Comparison of ENCODE assay signal across 8 cellular contexts in genomic region chr11:126284829-126285228, GRCh38. TPM values are rescaled to one million over a fixed set of nuclear protein-coding genes. Genes with fewer than 3 reads are reported as not detected.
DNase-seq lines count a peak whose midpoint lies in the region; ATAC-seq and TF ChIP-seq lines count a peak whose summit lies in the region.

No MANE protein-coding gene starts in this region.

- peak; percentile 78 to 94 (median 81) for DNase-seq in CD4-positive, alpha-beta memory T cell
- DNase-seq in HPDE6-E6E7 (ENCODE audit: extremely low spot score) (peak; percentile 63), SHP77 treated with DMSO at 0.1 percent for 48 hours (lab: John Stamatoyannopoulos, UW) (peak; percentile 26), kidney epithelial cell (ENCODE audit: low read depth) (peak; percentile 84), vagina (ENCODE audit: extremely low spot score in 2 of 2) (no peak)
- peak; percentile 88 for DNase-seq in activated naive CD4-positive, alpha-beta T cell treated with Interleukin-2 at 50 U/mL for 16 hours
- peak; percentile 71 to 76 for DNase-seq in stimulated activated CD8-positive, alpha-beta memory T cell treated with anti-CD3 and anti-CD28 coated beads, Interleukin-4, amount 100 ng/mL, for 4 hours (ENCODE audit: low read depth in 2 of 2, low spot score in 1 of 2)

- no peak overlapping the region for H3K27ac ChIP-seq in CD4-positive, alpha-beta memory T cell (ENCODE audit: low read depth, low read length)
- H3K27ac ChIP-seq in vagina: no peak overlapping the region

- intact Hi-C loops in CD4-positive, alpha-beta memory T cell (cut with micrococcal nuclease): loop anchor here (5.0 to 10.0 kb wide), 3 partner anchors 72 to 660 kb away; partner anchors contain the start of genes CDON, CHEK1 and ST3GAL4
- intact Hi-C loops in vagina (cut with DNase I): no loop called here

- peak overlapping the region; percentile 83 to 97 (median 88) for H3K4me3 Mint-ChIP-seq in CD4-positive, alpha-beta memory T cell

- no peak overlapping the region for H3K4me3 ChIP-seq in CD4-positive, alpha-beta memory T cell (ENCODE audit: low read length in 2 of 2)
- H3K4me3 ChIP-seq in kidney epithelial cell (ENCODE audit: low read depth, low read length) (no peak overlapping the region), vagina (no peak overlapping the region)

- TF ChIP-seq CTCF in kidney epithelial cell (IDR thresholded peaks at IDR 0.05; ENCODE audit: insufficient read depth, low read length, poor library complexity, severe bottlenecking) (no peak), vagina (IDR thresholded peaks at IDR 0.05) (no peak)

- no peaks in the 10 kb centered on the region for H3K9me3 Mint-ChIP-seq in CD4-positive, alpha-beta memory T cell

- ATAC-seq in GM19438 (IDR thresholded peaks at IDR 0.05; ENCODE audit: low read depth, unreplicated experiment): peak; percentile 38

- no peaks in the 10 kb centered on the region for H3K27me3 Mint-ChIP-seq in CD4-positive, alpha-beta memory T cell

- no peaks in the 10 kb centered on the region for H3K9me3 ChIP-seq in CD4-positive, alpha-beta memory T cell (ENCODE audit: control insufficient read depth in 1 of 2, low read length in 2 of 2)
- no peaks in the 10 kb centered on the region for H3K9me3 ChIP-seq in vagina

- H3K27ac Mint-ChIP-seq in CD4-positive, alpha-beta memory T cell: peak overlapping the region; percentile 85 to 94 (median 91)

- CTCF ChIA-PET in CD4-positive, alpha-beta memory T cell (lab: Charles Lee; ENCODE audit: partially characterized antibody): no interaction called here

- POLR2A ChIA-PET in CD4-positive, alpha-beta memory T cell (lab: Charles Lee; ENCODE audit: partially characterized antibody): interaction anchor here (0.7 to 5.7 kb wide), 2 partner anchors 14 to 398 kb away, joined by 3 to 101 read pairs; partner anchors contain the start of genes FOXRED1 and SRPRA

- H3K36me3 ChIP-seq in CD4-positive, alpha-beta memory T cell (ENCODE audit: insufficient read depth, low read length): peaks cover 2% of the 10 kb centered on the region
- H3K36me3 ChIP-seq in kidney epithelial cell (ENCODE audit: control insufficient read depth, insufficient read depth, low read length) (no peaks in the 10 kb centered on the region), vagina (peaks cover 0 to 5% of the 10 kb centered on the region in 2 donors)

- H3K36me3 Mint-ChIP-seq in CD4-positive, alpha-beta memory T cell: peaks cover 3 to 21% of the 10 kb centered on the region in 2 donors

- H3K4me1 ChIP-seq in CD4-positive, alpha-beta memory T cell (ENCODE audit: insufficient read depth, low read length): peaks cover 43% of the 10 kb centered on the region
- peaks cover 25% of the 10 kb centered on the region for H3K4me1 ChIP-seq in vagina

- H3K4me1 Mint-ChIP-seq in CD4-positive, alpha-beta memory T cell: peaks cover 29 to 55% (median 46%) of the 10 kb centered on the region in 4 donors

- no peaks in the 10 kb centered on the region for H3K27me3 ChIP-seq in CD4-positive, alpha-beta memory T cell (ENCODE audit: insufficient read depth, low read length)
- H3K27me3 ChIP-seq in kidney epithelial cell (ENCODE audit: control insufficient read depth, insufficient read depth, low read length): no peaks in the 10 kb centered on the region
- H3K27me3 ChIP-seq in vagina: no peaks in the 10 kb centered on the region

- no peak for TF ChIP-seq POLR2A in vagina (IDR thresholded peaks at IDR 0.05)

RNA-seq across cellular contexts. Expression of gene TIRAP, which starts 1.9 kb away (rescaled TPM):
- 10 to 100 TPM; 25.4 to 27.4 TPM for total RNA-seq in CD4-positive, alpha-beta memory T cell
- 10 to 100 TPM in 1 of 2 donors, 1 to 10 TPM in 1; 5.9 to 12.8 TPM for polyA plus RNA-seq in CD4-positive, alpha-beta memory T cell
- total RNA-seq in kidney epithelial cell (7.1 and 11.7 TPM in 2 replicates), vagina (16.9 TPM)

RNA-seq across cellular contexts. Expression of gene FOXRED1, which starts 15.9 kb away (rescaled TPM):
- total RNA-seq in CD4-positive, alpha-beta memory T cell: 10 to 100 TPM; 30.5 to 32.5 TPM
- 10 to 100 TPM; 18.7 to 27.3 TPM for polyA plus RNA-seq in CD4-positive, alpha-beta memory T cell
- total RNA-seq in kidney epithelial cell (26.3 and 27.4 TPM in 2 replicates), vagina (16.7 TPM)

RNA-seq across cellular contexts. Expression of gene SRPRA, which starts 16.1 kb away (rescaled TPM):
- total RNA-seq in CD4-positive, alpha-beta memory T cell: 100 to 1,000 TPM; 171 to 176 TPM
- polyA plus RNA-seq in CD4-positive, alpha-beta memory T cell: 100 to 1,000 TPM; 132 to 146 TPM
- total RNA-seq in kidney epithelial cell (86.2 and 101 TPM in 2 replicates), vagina (64.6 TPM)

RNA-seq across cellular contexts. Expression of gene DCPS, which starts 19.0 kb away (rescaled TPM):
- total RNA-seq in CD4-positive, alpha-beta memory T cell: 10 to 100 TPM; 20.2 to 21.2 TPM
- 10 to 100 TPM; 40.3 to 48.0 TPM for polyA plus RNA-seq in CD4-positive, alpha-beta memory T cell
- total RNA-seq in kidney epithelial cell: 15.0 and 15.8 TPM in 2 replicates
- total RNA-seq in vagina: 15.5 TPM

Comparison
In these comparisons a context has a peak if more than half of its experiments do, and no peak if none do; other contexts are left out.
1. DNase-seq: peak in CD4-positive, alpha-beta memory T cell (5 of 5), HPDE6-E6E7 (single experiment), SHP77 treated with DMSO at 0.1 percent for 48 hours (single experiment), activated naive CD4-positive, alpha-beta T cell treated with Interleukin-2 at 50 U/mL for 16 hours (single experiment), kidney epithelial cell (single experiment) and stimulated activated CD8-positive, alpha-beta memory T cell treated with anti-CD3 and anti-CD28 coated beads, Interleukin-4, amount 100 ng/mL, for 4 hours (2 of 2); none in vagina (0 of 2).